Comparison of ENCODE assay signal across 1 cellular context in the genomic region with DNA sequence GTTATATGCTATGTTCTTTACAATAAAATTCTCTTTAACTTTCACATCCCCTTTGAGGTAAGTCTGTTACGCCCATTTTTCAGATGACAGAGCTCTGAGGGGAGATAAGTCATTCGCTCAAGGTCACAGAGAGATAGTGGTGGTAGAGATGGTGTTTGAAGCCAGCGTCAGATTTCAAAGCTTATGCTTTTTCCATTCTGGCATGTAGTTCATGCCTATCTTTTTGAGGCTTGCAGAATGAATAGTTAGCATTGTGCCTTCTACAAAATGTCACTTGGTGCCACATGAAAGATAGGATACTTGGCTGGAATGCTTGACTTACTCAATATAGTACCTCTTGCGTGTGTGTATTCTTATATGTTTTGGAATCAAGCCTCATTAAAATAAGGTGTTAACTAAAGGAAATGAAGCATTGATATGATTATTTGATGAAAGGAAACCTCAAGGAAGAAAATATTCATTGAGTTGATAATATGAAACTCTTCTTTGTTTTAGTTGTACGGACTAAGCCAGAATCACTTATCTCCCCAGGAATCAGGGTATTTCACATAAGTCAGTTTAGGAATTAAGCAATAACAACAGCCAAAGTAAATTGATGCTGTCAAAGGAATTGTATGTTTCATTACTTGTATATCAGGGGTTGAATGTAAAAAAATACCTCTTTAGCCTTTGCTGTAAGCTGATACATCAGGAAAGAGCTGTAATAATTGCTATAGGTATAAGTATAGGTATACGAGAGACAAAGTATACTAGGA.
A peak's percentile ranks its signal among the peaks of the same experiment; 100 is the strongest.
TF ChIP-seq lines count a peak whose summit lies in the region.

No MANE protein-coding gene starts in this region.

TF ChIP-seq in HepG2, 621 proteins besides CTCF, POLR2A, EP300 and RAD21 (continued from another document and continues in another):
- TF ChIP-seq, protein P1, sequence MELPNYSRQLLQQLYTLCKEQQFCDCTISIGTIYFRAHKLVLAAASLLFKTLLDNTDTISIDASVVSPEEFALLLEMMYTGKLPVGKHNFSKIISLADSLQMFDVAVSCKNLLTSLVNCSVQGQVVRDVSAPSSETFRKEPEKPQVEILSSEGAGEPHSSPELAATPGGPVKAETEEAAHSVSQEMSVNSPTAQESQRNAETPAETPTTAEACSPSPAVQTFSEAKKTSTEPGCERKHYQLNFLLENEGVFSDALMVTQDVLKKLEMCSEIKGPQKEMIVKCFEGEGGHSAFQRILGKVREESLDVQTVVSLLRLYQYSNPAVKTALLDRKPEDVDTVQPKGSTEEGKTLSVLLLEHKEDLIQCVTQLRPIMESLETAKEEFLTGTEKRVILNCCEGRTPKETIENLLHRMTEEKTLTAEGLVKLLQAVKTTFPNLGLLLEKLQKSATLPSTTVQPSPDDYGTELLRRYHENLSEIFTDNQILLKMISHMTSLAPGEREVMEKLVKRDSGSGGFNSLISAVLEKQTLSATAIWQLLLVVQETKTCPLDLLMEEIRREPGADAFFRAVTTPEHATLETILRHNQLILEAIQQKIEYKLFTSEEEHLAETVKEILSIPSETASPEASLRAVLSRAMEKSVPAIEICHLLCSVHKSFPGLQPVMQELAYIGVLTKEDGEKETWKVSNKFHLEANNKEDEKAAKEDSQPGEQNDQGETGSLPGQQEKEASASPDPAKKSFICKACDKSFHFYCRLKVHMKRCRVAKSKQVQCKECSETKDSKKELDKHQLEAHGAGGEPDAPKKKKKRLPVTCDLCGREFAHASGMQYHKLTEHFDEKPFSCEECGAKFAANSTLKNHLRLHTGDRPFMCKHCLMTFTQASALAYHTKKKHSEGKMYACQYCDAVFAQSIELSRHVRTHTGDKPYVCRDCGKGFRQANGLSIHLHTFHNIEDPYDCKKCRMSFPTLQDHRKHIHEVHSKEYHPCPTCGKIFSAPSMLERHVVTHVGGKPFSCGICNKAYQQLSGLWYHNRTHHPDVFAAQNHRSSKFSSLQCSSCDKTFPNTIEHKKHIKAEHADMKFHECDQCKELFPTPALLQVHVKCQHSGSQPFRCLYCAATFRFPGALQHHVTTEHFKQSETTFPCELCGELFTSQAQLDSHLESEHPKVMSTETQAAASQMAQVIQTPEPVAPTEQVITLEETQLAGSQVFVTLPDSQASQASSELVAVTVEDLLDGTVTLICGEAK (IDR thresholded peaks at IDR 0.05): no peak
- TF ChIP-seq, protein P1 (CRISPR knock-in tag; IDR thresholded peaks at IDR 0.05): no peak
- TF ChIP-seq ZNF672 (CRISPR knock-in tag; IDR thresholded peaks at IDR 0.05): no peak
- TF ChIP-seq, protein P2, sequence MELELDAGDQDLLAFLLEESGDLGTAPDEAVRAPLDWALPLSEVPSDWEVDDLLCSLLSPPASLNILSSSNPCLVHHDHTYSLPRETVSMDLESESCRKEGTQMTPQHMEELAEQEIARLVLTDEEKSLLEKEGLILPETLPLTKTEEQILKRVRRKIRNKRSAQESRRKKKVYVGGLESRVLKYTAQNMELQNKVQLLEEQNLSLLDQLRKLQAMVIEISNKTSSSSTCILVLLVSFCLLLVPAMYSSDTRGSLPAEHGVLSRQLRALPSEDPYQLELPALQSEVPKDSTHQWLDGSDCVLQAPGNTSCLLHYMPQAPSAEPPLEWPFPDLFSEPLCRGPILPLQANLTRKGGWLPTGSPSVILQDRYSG (CRISPR knock-in tag; IDR thresholded peaks at IDR 0.05): no peak
- no peak for TF ChIP-seq IKZF1 (IDR thresholded peaks at IDR 0.05)
- no peak for TF ChIP-seq DNMT3B (CRISPR knock-in tag; conservative IDR thresholded peaks at IDR 0.05)
- no peak for TF ChIP-seq XBP1 (CRISPR knock-in tag; IDR thresholded peaks at IDR 0.05)
- TF ChIP-seq, protein P3, sequence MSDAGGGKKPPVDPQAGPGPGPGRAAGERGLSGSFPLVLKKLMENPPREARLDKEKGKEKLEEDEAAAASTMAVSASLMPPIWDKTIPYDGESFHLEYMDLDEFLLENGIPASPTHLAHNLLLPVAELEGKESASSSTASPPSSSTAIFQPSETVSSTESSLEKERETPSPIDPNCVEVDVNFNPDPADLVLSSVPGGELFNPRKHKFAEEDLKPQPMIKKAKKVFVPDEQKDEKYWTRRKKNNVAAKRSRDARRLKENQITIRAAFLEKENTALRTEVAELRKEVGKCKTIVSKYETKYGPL (CRISPR knock-in tag; IDR thresholded peaks at IDR 0.05): no peak
- no peak for TF ChIP-seq ZNF746 (CRISPR knock-in tag; IDR thresholded peaks at IDR 0.05)
- TF ChIP-seq, protein P4, sequence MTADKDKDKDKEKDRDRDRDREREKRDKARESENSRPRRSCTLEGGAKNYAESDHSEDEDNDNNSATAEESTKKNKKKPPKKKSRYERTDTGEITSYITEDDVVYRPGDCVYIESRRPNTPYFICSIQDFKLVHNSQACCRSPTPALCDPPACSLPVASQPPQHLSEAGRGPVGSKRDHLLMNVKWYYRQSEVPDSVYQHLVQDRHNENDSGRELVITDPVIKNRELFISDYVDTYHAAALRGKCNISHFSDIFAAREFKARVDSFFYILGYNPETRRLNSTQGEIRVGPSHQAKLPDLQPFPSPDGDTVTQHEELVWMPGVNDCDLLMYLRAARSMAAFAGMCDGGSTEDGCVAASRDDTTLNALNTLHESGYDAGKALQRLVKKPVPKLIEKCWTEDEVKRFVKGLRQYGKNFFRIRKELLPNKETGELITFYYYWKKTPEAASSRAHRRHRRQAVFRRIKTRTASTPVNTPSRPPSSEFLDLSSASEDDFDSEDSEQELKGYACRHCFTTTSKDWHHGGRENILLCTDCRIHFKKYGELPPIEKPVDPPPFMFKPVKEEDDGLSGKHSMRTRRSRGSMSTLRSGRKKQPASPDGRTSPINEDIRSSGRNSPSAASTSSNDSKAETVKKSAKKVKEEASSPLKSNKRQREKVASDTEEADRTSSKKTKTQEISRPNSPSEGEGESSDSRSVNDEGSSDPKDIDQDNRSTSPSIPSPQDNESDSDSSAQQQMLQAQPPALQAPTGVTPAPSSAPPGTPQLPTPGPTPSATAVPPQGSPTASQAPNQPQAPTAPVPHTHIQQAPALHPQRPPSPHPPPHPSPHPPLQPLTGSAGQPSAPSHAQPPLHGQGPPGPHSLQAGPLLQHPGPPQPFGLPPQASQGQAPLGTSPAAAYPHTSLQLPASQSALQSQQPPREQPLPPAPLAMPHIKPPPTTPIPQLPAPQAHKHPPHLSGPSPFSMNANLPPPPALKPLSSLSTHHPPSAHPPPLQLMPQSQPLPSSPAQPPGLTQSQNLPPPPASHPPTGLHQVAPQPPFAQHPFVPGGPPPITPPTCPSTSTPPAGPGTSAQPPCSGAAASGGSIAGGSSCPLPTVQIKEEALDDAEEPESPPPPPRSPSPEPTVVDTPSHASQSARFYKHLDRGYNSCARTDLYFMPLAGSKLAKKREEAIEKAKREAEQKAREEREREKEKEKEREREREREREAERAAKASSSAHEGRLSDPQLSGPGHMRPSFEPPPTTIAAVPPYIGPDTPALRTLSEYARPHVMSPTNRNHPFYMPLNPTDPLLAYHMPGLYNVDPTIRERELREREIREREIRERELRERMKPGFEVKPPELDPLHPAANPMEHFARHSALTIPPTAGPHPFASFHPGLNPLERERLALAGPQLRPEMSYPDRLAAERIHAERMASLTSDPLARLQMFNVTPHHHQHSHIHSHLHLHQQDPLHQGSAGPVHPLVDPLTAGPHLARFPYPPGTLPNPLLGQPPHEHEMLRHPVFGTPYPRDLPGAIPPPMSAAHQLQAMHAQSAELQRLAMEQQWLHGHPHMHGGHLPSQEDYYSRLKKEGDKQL (CRISPR knock-in tag; IDR thresholded peaks at IDR 0.05; ENCODE audit: low read depth): 0 out of 2 replicates have a peak, but pooled peaks have one; percentile 9
- TF ChIP-seq ZNF501 (CRISPR knock-in tag; IDR thresholded peaks at IDR 0.05): no peak
- TF ChIP-seq NAIF1 (CRISPR knock-in tag; IDR thresholded peaks at IDR 0.05; ENCODE audit: borderline replicate concordance): no peak
- no peak for TF ChIP-seq JARID2 (CRISPR knock-in tag; IDR thresholded peaks at IDR 0.05; ENCODE audit: insufficient replicate concordance)
- TF ChIP-seq, protein P5, sequence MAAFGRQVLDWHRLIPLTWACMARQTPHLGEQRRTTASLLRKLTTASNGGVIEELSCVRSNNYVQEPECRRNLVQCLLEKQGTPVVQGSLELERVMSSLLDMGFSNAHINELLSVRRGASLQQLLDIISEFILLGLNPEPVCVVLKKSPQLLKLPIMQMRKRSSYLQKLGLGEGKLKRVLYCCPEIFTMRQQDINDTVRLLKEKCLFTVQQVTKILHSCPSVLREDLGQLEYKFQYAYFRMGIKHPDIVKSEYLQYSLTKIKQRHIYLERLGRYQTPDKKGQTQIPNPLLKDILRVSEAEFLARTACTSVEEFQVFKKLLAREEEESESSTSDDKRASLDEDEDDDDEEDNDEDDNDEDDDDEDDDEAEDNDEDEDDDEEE (CRISPR knock-in tag; IDR thresholded peaks at IDR 0.05): no peak
- peak; percentile 96 for TF ChIP-seq SIX1 (CRISPR knock-in tag; IDR thresholded peaks at IDR 0.05; ENCODE audit: borderline replicate concordance)
- TF ChIP-seq NCOA2 (CRISPR knock-in tag; IDR thresholded peaks at IDR 0.05): peak; percentile 92
- TF ChIP-seq KDM3A (CRISPR knock-in tag; IDR thresholded peaks at IDR 0.05; ENCODE audit: low read depth): no peak
- no peak for TF ChIP-seq RBM39 (IDR thresholded peaks at IDR 0.05; ENCODE audit: low read depth, low read length, poor library complexity, severe bottlenecking)
- TF ChIP-seq FOXK1 (CRISPR knock-in tag; IDR thresholded peaks at IDR 0.05; ENCODE audit: borderline replicate concordance, low read depth): peak; percentile 47; the same call in 1 of the 2 replicates
- TF ChIP-seq ZFP36L2 (CRISPR knock-in tag; IDR thresholded peaks at IDR 0.05): no peak
- TF ChIP-seq, protein P6, sequence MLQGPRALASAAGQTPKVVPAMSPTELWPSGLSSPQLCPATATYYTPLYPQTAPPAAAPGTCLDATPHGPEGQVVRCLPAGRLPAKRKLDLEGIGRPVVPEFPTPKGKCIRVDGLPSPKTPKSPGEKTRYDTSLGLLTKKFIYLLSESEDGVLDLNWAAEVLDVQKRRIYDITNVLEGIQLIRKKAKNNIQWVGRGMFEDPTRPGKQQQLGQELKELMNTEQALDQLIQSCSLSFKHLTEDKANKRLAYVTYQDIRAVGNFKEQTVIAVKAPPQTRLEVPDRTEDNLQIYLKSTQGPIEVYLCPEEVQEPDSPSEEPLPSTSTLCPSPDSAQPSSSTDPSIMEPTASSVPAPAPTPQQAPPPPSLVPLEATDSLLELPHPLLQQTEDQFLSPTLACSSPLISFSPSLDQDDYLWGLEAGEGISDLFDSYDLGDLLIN (CRISPR knock-in tag; IDR thresholded peaks at IDR 0.05; ENCODE audit: borderline replicate concordance): no peak
- no peak for TF ChIP-seq ZFP37 (CRISPR knock-in tag; IDR thresholded peaks at IDR 0.05; ENCODE audit: borderline replicate concordance)
- no peak for TF ChIP-seq YEATS2 (CRISPR knock-in tag; IDR thresholded peaks at IDR 0.05; ENCODE audit: borderline replicate concordance)
- TF ChIP-seq, protein P7, sequence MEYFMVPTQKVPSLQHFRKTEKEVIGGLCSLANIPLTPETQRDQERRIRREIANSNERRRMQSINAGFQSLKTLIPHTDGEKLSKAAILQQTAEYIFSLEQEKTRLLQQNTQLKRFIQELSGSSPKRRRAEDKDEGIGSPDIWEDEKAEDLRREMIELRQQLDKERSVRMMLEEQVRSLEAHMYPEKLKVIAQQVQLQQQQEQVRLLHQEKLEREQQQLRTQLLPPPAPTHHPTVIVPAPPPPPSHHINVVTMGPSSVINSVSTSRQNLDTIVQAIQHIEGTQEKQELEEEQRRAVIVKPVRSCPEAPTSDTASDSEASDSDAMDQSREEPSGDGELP (IDR thresholded peaks at IDR 0.05; ENCODE audit: borderline replicate concordance, low read depth): 0 out of 2 replicates have a peak, but pooled peaks have one; percentile 32
- no peak for TF ChIP-seq ZNF333 (CRISPR knock-in tag; IDR thresholded peaks at IDR 0.05; ENCODE audit: borderline replicate concordance)
- no peak for TF ChIP-seq RBFOX2 (IDR thresholded peaks at IDR 0.05; ENCODE audit: low read depth, low read length)
- peak; percentile 79 for TF ChIP-seq BCL6 (CRISPR knock-in tag; IDR thresholded peaks at IDR 0.05)
- no peak for TF ChIP-seq ZNF766 (CRISPR knock-in tag; IDR thresholded peaks at IDR 0.05; ENCODE audit: borderline replicate concordance)
- TF ChIP-seq NFIC (IDR thresholded peaks at IDR 0.05; ENCODE audit: low read length): peak; percentile 55; the same call in 1 of the 2 replicates
- TF ChIP-seq SP1 (IDR thresholded peaks at IDR 0.05): no peak
- no peak for TF ChIP-seq SP1 (CRISPR knock-in tag; IDR thresholded peaks at IDR 0.05)
- peak; percentile 18; the same call in 1 of the 2 replicates for TF ChIP-seq MXD4 (CRISPR knock-in tag; IDR thresholded peaks at IDR 0.05)
- no peak for TF ChIP-seq REXO4 (CRISPR knock-in tag; IDR thresholded peaks at IDR 0.05; ENCODE audit: borderline replicate concordance)
- no peak for TF ChIP-seq ZNF652 (CRISPR knock-in tag; IDR thresholded peaks at IDR 0.05; ENCODE audit: borderline replicate concordance, low read depth)
- TF ChIP-seq, protein P8, sequence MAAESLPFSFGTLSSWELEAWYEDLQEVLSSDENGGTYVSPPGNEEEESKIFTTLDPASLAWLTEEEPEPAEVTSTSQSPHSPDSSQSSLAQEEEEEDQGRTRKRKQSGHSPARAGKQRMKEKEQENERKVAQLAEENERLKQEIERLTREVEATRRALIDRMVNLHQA (CRISPR knock-in tag; IDR thresholded peaks at IDR 0.05): no peak
- no peak for TF ChIP-seq ISX (CRISPR knock-in tag; conservative IDR thresholded peaks at IDR 0.05)
- no peak for TF ChIP-seq ZNF563 (CRISPR knock-in tag; IDR thresholded peaks at IDR 0.05)
